In the genomic region with DNA sequence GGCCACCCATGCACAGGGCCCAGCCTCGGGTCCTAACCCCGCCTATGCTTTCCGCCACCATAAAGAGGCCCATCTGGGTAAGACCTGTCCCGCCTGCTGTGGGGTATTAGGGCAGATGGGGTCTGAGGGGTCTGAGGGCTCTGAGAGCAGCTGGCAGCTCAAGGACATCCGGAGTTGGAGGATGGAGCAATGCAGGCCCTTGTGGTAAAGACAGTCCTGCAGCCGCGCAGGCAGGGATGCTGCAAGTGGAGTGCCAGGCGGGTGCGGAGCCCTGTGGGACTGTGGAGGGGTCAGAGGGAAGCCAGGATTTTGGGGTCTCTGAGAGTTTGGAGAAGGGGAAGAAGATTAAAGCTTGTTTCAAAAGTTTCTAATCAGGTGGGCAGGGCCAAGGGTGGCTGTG, we compare ENCODE assay signal across 16 cellular contexts.
A peak's percentile ranks its signal among the peaks of the same experiment; 100 is the strongest.
DNase-seq lines count a peak whose midpoint lies in the region; ATAC-seq and TF ChIP-seq lines count a peak whose summit lies in the region.
"Had no signal": no experiment of that assay in that cellular context is flagged by ENCODE, and none has a peak within 500 bp of the region (broad histone marks: within the 10 kb centered on the region; RNA-seq: fewer than 3 reads in every experiment).

No MANE protein-coding gene starts in this region.

- H3K9me3 Mint-ChIP-seq in activated naive CD8-positive, alpha-beta T cell treated with anti-CD3 and anti-CD28 coated beads, Interleukin-2, amount 50 U/mL, for 24 hours = no peaks in the 10 kb centered on the region
- no peaks in the 10 kb centered on the region for H3K9me3 Mint-ChIP-seq in activated naive CD8-positive, alpha-beta T cell treated with anti-CD3 and anti-CD28 coated beads for 36 hours
- no peaks in the 10 kb centered on the region for H3K9me3 Mint-ChIP-seq in GM23338
- no peaks in the 10 kb centered on the region for H3K9me3 Mint-ChIP-seq in chondrocyte (ENCODE audit: low read depth)
- no peaks in the 10 kb centered on the region for H3K9me3 Mint-ChIP-seq in progenitor cell of endocrine pancreas (ENCODE audit: low read depth)
- no peaks in the 10 kb centered on the region for H3K9me3 Mint-ChIP-seq in glutamatergic neuron (ENCODE audit: unreplicated experiment)
- H3K9me3 Mint-ChIP-seq: CD8-positive, alpha-beta memory T cell had no signal

- no peaks in the 10 kb centered on the region for H3K27me3 Mint-ChIP-seq in activated naive CD8-positive, alpha-beta T cell treated with anti-CD3 and anti-CD28 coated beads, Interleukin-2, amount 50 U/mL, for 24 hours
- H3K27me3 Mint-ChIP-seq in activated naive CD8-positive, alpha-beta T cell treated with anti-CD3 and anti-CD28 coated beads for 36 hours = no peaks in the 10 kb centered on the region
- H3K27me3 Mint-ChIP-seq in GM23338 (ENCODE audit: insufficient read depth, low read depth, poor library complexity) (peaks cover 5% of the 10 kb centered on the region), chondrocyte (ENCODE audit: low read depth) (no peaks in the 10 kb centered on the region), progenitor cell of endocrine pancreas (no peaks in the 10 kb centered on the region), glutamatergic neuron (ENCODE audit: unreplicated experiment) (peaks cover 2% of the 10 kb centered on the region)

- no peaks in the 10 kb centered on the region for H3K4me1 Mint-ChIP-seq in activated naive CD8-positive, alpha-beta T cell treated with anti-CD3 and anti-CD28 coated beads, Interleukin-2, amount 50 U/mL, for 24 hours
- no peaks in the 10 kb centered on the region for H3K4me1 Mint-ChIP-seq in activated naive CD8-positive, alpha-beta T cell treated with anti-CD3 and anti-CD28 coated beads for 36 hours
- H3K4me1 Mint-ChIP-seq in GM23338 (no peaks in the 10 kb centered on the region), chondrocyte (ENCODE audit: low read depth) (peaks cover 9% of the 10 kb centered on the region), progenitor cell of endocrine pancreas (ENCODE audit: low read depth) (peaks cover 6% of the 10 kb centered on the region), glutamatergic neuron (ENCODE audit: low read depth, unreplicated experiment) (peaks cover 9% of the 10 kb centered on the region)
- H3K4me1 Mint-ChIP-seq: CD8-positive, alpha-beta memory T cell had no signal

- no peak overlapping the region for H3K27ac Mint-ChIP-seq in activated naive CD8-positive, alpha-beta T cell treated with anti-CD3 and anti-CD28 coated beads, Interleukin-2, amount 50 U/mL, for 24 hours
- H3K27ac Mint-ChIP-seq in activated naive CD8-positive, alpha-beta T cell treated with anti-CD3 and anti-CD28 coated beads for 36 hours = no peak overlapping the region
- H3K27ac Mint-ChIP-seq in GM23338 (peak overlapping the region; percentile 53; the same call in 1 of the 2 replicates), chondrocyte (ENCODE audit: unreplicated experiment) (no peak overlapping the region), progenitor cell of endocrine pancreas (peak overlapping the region; percentile 91), glutamatergic neuron (ENCODE audit: unreplicated experiment) (no peak overlapping the region)
- H3K27ac Mint-ChIP-seq: CD8-positive, alpha-beta memory T cell had no signal

- ATAC-seq in activated naive CD8-positive, alpha-beta T cell treated with anti-CD3 and anti-CD28 coated beads, Interleukin-2, amount 50 U/mL, for 24 hours = peak; percentile 11
- ATAC-seq in GM23338 (no peak), GM18511 (IDR thresholded peaks at IDR 0.05; ENCODE audit: unreplicated experiment) (no peak)
- ATAC-seq: HCT116 had no signal

- no peaks in the 10 kb centered on the region for H3K4me1 ChIP-seq in GM23338 (ENCODE audit: insufficient read depth)
- H3K4me1 ChIP-seq: BLaER1, Caco-2 had no signal

- H3K79me2 ChIP-seq in GM23338 (replicated peaks; ENCODE audit: insufficient read depth) = no peaks in the 10 kb centered on the region

- no peaks in the 10 kb centered on the region for H3F3A ChIP-seq in GM23338 (replicated peaks; ENCODE audit: low read depth)

- no peak for DNase-seq in activated naive CD8-positive, alpha-beta T cell treated with anti-CD3 and anti-CD28 coated beads, Interleukin-2, amount 50 U/mL, for 24 hours
- no peak for DNase-seq in activated naive CD8-positive, alpha-beta T cell treated with anti-CD3 and anti-CD28 coated beads for 36 hours
- DNase-seq in GM23338 (ENCODE audit: low spot score) (no peak), chondrocyte (ENCODE audit: low spot score) (peak; percentile 61), progenitor cell of endocrine pancreas (ENCODE audit: low spot score, unreplicated experiment) (no peak), glutamatergic neuron (no peak), foreskin fibroblast (no peak)
- DNase-seq: AML-193; Caco-2; CD8-positive, alpha-beta memory T cell; DND-41; GDM1 had no signal

- no peaks in the 10 kb centered on the region; the same call in 1 of the 2 replicates for H3K36me3 ChIP-seq in GM23338 (ENCODE audit: insufficient read depth)

- no peak overlapping the region for H3K4me3 Mint-ChIP-seq in activated naive CD8-positive, alpha-beta T cell treated with anti-CD3 and anti-CD28 coated beads, Interleukin-2, amount 50 U/mL, for 24 hours
- H3K4me3 Mint-ChIP-seq in activated naive CD8-positive, alpha-beta T cell treated with anti-CD3 and anti-CD28 coated beads for 36 hours = no peak overlapping the region
- no peak overlapping the region for H3K4me3 Mint-ChIP-seq in GM23338
- no peak overlapping the region for H3K4me3 Mint-ChIP-seq in chondrocyte (ENCODE audit: unreplicated experiment)
- no peak overlapping the region for H3K4me3 Mint-ChIP-seq in progenitor cell of endocrine pancreas (ENCODE audit: low read depth)
- H3K4me3 Mint-ChIP-seq in glutamatergic neuron (ENCODE audit: unreplicated experiment) = no peak overlapping the region
- H3K4me3 Mint-ChIP-seq: CD8-positive, alpha-beta memory T cell had no signal

- no peaks in the 10 kb centered on the region for H3K9me2 ChIP-seq in GM23338 (ENCODE audit: insufficient read depth)

- no peak overlapping the region for H3K4me2 ChIP-seq in GM23338
- H3K4me2 ChIP-seq: BLaER1 had no signal

- no peaks in the 10 kb centered on the region for H3K36me3 Mint-ChIP-seq in activated naive CD8-positive, alpha-beta T cell treated with anti-CD3 and anti-CD28 coated beads, Interleukin-2, amount 50 U/mL, for 24 hours (ENCODE audit: low read depth)
- no peaks in the 10 kb centered on the region for H3K36me3 Mint-ChIP-seq in activated naive CD8-positive, alpha-beta T cell treated with anti-CD3 and anti-CD28 coated beads for 36 hours
- H3K36me3 Mint-ChIP-seq in GM23338 (ENCODE audit: low read depth) (peaks cover under 1% of the 10 kb centered on the region; the same call in 2 of the 3 replicates), chondrocyte (ENCODE audit: low read depth) (peaks cover 14% of the 10 kb centered on the region), progenitor cell of endocrine pancreas (ENCODE audit: insufficient read depth) (no peaks in the 10 kb centered on the region), glutamatergic neuron (ENCODE audit: unreplicated experiment) (no peaks in the 10 kb centered on the region)
- H3K36me3 Mint-ChIP-seq: CD8-positive, alpha-beta memory T cell had no signal

- H3K4me3 ChIP-seq in GM23338 (no peak overlapping the region), foreskin fibroblast (ENCODE audit: low read depth in 1 of 2, low read length in 2 of 2) (no peak overlapping the region)
- H3K4me3 ChIP-seq: BLaER1 had no signal

- TF ChIP-seq CTCF in GM23338 (conservative IDR thresholded peaks at IDR 0.05; ENCODE audit: low read depth in 2 of 2) (no peak), chondrocyte (IDR thresholded peaks at IDR 0.05) (no peak), progenitor cell of endocrine pancreas (IDR thresholded peaks at IDR 0.05; ENCODE audit: unreplicated experiment) (no peak), glutamatergic neuron (IDR thresholded peaks at IDR 0.05; ENCODE audit: partially characterized antibody, unreplicated experiment) (no peak), foreskin fibroblast (IDR thresholded peaks at IDR 0.05; ENCODE audit: low read depth, low read length) (no peak)

- H4K20me1 ChIP-seq in GM23338 (replicated peaks; ENCODE audit: insufficient read depth) = peaks cover 4% of the 10 kb centered on the region; the same call in 1 of the 2 replicates
- H4K20me1 ChIP-seq: BLaER1 had no signal

- no peak overlapping the region for H2AFZ ChIP-seq in GM23338

- H3K27me3 ChIP-seq in GM23338 (ENCODE audit: insufficient read depth) = no peaks in the 10 kb centered on the region
- H3K27me3 ChIP-seq: BLaER1 had no signal

- no peak overlapping the region for H3K27ac ChIP-seq in GM23338 (ENCODE audit: low read depth)
- H3K27ac ChIP-seq: 22Rv1, BLaER1 had no signal

TF ChIP-seq in GM23338, 12 proteins besides CTCF, POLR2A, EP300 and RAD21:
- TF ChIP-seq EZH2 (IDR thresholded peaks at IDR 0.05; ENCODE audit: low read depth, unreplicated experiment) = no peak
- TF ChIP-seq ZNF114 (CRISPR knock-in tag; IDR thresholded peaks at IDR 0.05) = no peak
- TF ChIP-seq, protein P1, sequence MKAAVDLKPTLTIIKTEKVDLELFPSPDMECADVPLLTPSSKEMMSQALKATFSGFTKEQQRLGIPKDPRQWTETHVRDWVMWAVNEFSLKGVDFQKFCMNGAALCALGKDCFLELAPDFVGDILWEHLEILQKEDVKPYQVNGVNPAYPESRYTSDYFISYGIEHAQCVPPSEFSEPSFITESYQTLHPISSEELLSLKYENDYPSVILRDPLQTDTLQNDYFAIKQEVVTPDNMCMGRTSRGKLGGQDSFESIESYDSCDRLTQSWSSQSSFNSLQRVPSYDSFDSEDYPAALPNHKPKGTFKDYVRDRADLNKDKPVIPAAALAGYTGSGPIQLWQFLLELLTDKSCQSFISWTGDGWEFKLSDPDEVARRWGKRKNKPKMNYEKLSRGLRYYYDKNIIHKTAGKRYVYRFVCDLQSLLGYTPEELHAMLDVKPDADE (IDR thresholded peaks at IDR 0.05) = no peak
- TF ChIP-seq POLR2AphosphoS5 (IDR thresholded peaks at IDR 0.05; ENCODE audit: low read depth) = no peak

Comparison
In these comparisons a context has a peak if more than half of its experiments do, and no peak if none do; other contexts are left out.
1. H3K27ac Mint-ChIP-seq: peak in GM23338 (single experiment) and progenitor cell of endocrine pancreas (single experiment); none in activated naive CD8-positive, alpha-beta T cell treated with anti-CD3 and anti-CD28 coated beads, Interleukin-2, amount 50 U/mL, for 24 hours (single experiment), activated naive CD8-positive, alpha-beta T cell treated with anti-CD3 and anti-CD28 coated beads for 36 hours (single experiment), chondrocyte (single experiment) and glutamatergic neuron (single experiment).